Comparison of ENCODE assay signal across 1 cellular context in genomic region chr5:130282044-130282443, GRCh38.
TF ChIP-seq lines count a peak whose summit lies in the region.

No MANE protein-coding gene starts in this region.

TF ChIP-seq in GM23338, 12 proteins besides CTCF, POLR2A, EP300 and RAD21 (continued from another document):
- TF ChIP-seq CREB1 (CRISPR knock-in tag; IDR thresholded peaks at IDR 0.05; ENCODE audit: low read depth): no peak
- TF ChIP-seq REST (IDR thresholded peaks at IDR 0.05; ENCODE audit: unreplicated experiment): no peak
